ENCODE assay signal across 2 cellular contexts in genomic region chr11:6824461-6824860, GRCh38.
TF ChIP-seq lines count a peak whose summit lies in the region.

No MANE protein-coding gene starts in this region.

TF ChIP-seq in A549, 52 proteins besides CTCF, POLR2A, EP300 and RAD21:
- TF ChIP-seq KDM5A (IDR thresholded peaks at IDR 0.05) (no peak), HEYL (CRISPR knock-in tag; IDR thresholded peaks at IDR 0.05) (no peak), SMC3 (IDR thresholded peaks at IDR 0.05) (no peak), ZNF302 (CRISPR knock-in tag; IDR thresholded peaks at IDR 0.05) (no peak), KDM1A (IDR thresholded peaks at IDR 0.05; ENCODE audit: low read depth) (no peak), FOSL2 (IDR thresholded peaks at IDR 0.05) (no peak), FOSL2 (CRISPR knock-in tag; IDR thresholded peaks at IDR 0.05) (no peak), JUNB (IDR thresholded peaks at IDR 0.05) (no peak), BHLHE40 (IDR thresholded peaks at IDR 0.05; ENCODE audit: low read depth, low read length) (no peak), MAFK (IDR thresholded peaks at IDR 0.05; ENCODE audit: partially characterized antibody) (no peak)
- TF ChIP-seq, protein P1, sequence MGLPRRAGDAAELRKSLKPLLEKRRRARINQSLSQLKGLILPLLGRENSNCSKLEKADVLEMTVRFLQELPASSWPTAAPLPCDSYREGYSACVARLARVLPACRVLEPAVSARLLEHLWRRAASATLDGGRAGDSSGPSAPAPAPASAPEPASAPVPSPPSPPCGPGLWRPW (IDR thresholded peaks at IDR 0.05) = no peak

TF ChIP-seq in K562, 482 proteins besides CTCF, POLR2A, EP300 and RAD21:
- no peak for TF ChIP-seq MITF (IDR thresholded peaks at IDR 0.05)
- no peak for TF ChIP-seq MTA3 (IDR thresholded peaks at IDR 0.05; ENCODE audit: borderline replicate concordance)
- TF ChIP-seq ZNF318 (IDR thresholded peaks at IDR 0.05; ENCODE audit: borderline replicate concordance in 1 of 2, low read depth in 1 of 2) = no peak
